ENCODE assay signal across 8 cellular contexts in genomic region chr10:104406715-104407517, GRCh38. TPM values are rescaled to one million over a fixed set of nuclear protein-coding genes. Genes with fewer than 3 reads are reported as not detected.
DNase-seq lines count a peak whose midpoint lies in the region; ATAC-seq, FAIRE-seq and TF ChIP-seq lines count a peak whose summit lies in the region.

No MANE protein-coding gene starts in this region.

- POLR2A ChIA-PET in naive thymus-derived CD4-positive, alpha-beta T cell (lab: Charles Lee), result no interaction called here

- peaks cover 0 to 1% (median 0%) of the 10 kb centered on the region in 11 donors for H3K9me3 Mint-ChIP-seq in naive thymus-derived CD4-positive, alpha-beta T cell

- no peaks in the 10 kb centered on the region for H3K9me2 ChIP-seq in MM.1S (replicated peaks; ENCODE audit: insufficient read depth, low read length)

- DNase-seq in NCI-H1105 treated with DMSO at 0.1 percent for 48 hours (lab: John Stamatoyannopoulos, UW), result peak; percentile 17
- DNase-seq in NCI-H1105 (lab: John Stamatoyannopoulos, UW), result no peak
- no peak for DNase-seq in MM.1S
- DNase-seq in bronchial epithelial cell (ENCODE audit: low read depth), result peak; percentile 67
- DNase-seq in naive thymus-derived CD4-positive, alpha-beta T cell, result no peak
- DNase-seq in lower leg skin (ENCODE audit: low spot score in 2 of 2), result no peak
- no peak for DNase-seq in effector CD8-positive, alpha-beta T cell (lab: John Stamatoyannopoulos, UW)

- no peaks in the 10 kb centered on the region for H3F3A ChIP-seq in MM.1S (ENCODE audit: insufficient read depth, low read length)

- ATAC-seq in naive thymus-derived CD4-positive, alpha-beta T cell, result peak; percentile 46
- no peak for ATAC-seq in GM19328 (IDR thresholded peaks at IDR 0.05; ENCODE audit: unreplicated experiment)

- H3K9me3 ChIP-seq in MM.1S (replicated peaks; ENCODE audit: insufficient read depth, low read length), result no peaks in the 10 kb centered on the region
- no peaks in the 10 kb centered on the region for H3K9me3 ChIP-seq in naive thymus-derived CD4-positive, alpha-beta T cell (ENCODE audit: control insufficient read depth in 2 of 3, low read length in 3 of 3)

- intact Hi-C loops in naive thymus-derived CD4-positive, alpha-beta T cell (cut with micrococcal nuclease), result no loop called here
- intact Hi-C loops in lower leg skin (cut with DNase I; ENCODE audit: low total_unique reads), result no loop called here

- peaks cover 0 to 9% (median 0%) of the 10 kb centered on the region in 7 donors for H3K4me1 Mint-ChIP-seq in naive thymus-derived CD4-positive, alpha-beta T cell

- no peak for TF ChIP-seq POLR2A in lower leg skin (IDR thresholded peaks at IDR 0.05)

- H3K27ac ChIP-seq in MM.1S (ENCODE audit: low read length), result no peak overlapping the region
- H3K27ac ChIP-seq in naive thymus-derived CD4-positive, alpha-beta T cell (ENCODE audit: low read depth, low read length), result no peak overlapping the region

- 39% methylated on average over 7 of the region's 7 CpGs for WGBS in lower leg skin, 2 donors

- H3K4me2 ChIP-seq in MM.1S (ENCODE audit: low read depth, low read length), result no peak overlapping the region

- H3K36me3 ChIP-seq in MM.1S (replicated peaks; ENCODE audit: insufficient read depth, low read length) (no peaks in the 10 kb centered on the region), bronchial epithelial cell (ENCODE audit: control insufficient read depth, insufficient read depth, low read length) (no peaks in the 10 kb centered on the region)
- no peaks in the 10 kb centered on the region for H3K36me3 ChIP-seq in naive thymus-derived CD4-positive, alpha-beta T cell (ENCODE audit: control insufficient read depth in 2 of 3, insufficient read depth in 3 of 3, low read length in 3 of 3)

- H3K27ac Mint-ChIP-seq in naive thymus-derived CD4-positive, alpha-beta T cell, result no peak overlapping the region

- TF ChIP-seq CTCF in MM.1S (IDR thresholded peaks at IDR 0.05; ENCODE audit: low read length), result peak; percentile 16
- peak; percentile 54 for TF ChIP-seq CTCF in bronchial epithelial cell (IDR thresholded peaks at IDR 0.05; ENCODE audit: insufficient read depth, low read length, severe bottlenecking)
- no peak for TF ChIP-seq CTCF in lower leg skin (IDR thresholded peaks at IDR 0.05)

- CTCF ChIA-PET in naive thymus-derived CD4-positive, alpha-beta T cell (lab: Charles Lee), result no interaction called here

- H3K4me3 ChIP-seq in MM.1S (ENCODE audit: low read length) (no peak overlapping the region), bronchial epithelial cell (ENCODE audit: low read depth, low read length) (no peak overlapping the region), lower leg skin (ENCODE audit: low read depth, poor library complexity, severe bottlenecking) (no peak overlapping the region)
- H3K4me3 ChIP-seq in naive thymus-derived CD4-positive, alpha-beta T cell (ENCODE audit: low read length), result no peak overlapping the region

- FAIRE-seq in bronchial epithelial cell (lab: Jason Lieb, UNC), result peak; percentile 28

- no peaks in the 10 kb centered on the region for H3K27me3 ChIP-seq in MM.1S (replicated peaks; ENCODE audit: insufficient read depth, low read length)
- no peaks in the 10 kb centered on the region for H3K27me3 ChIP-seq in bronchial epithelial cell (ENCODE audit: control insufficient read depth, insufficient read depth, low read length)
- no peaks in the 10 kb centered on the region for H3K27me3 ChIP-seq in naive thymus-derived CD4-positive, alpha-beta T cell (ENCODE audit: control insufficient read depth in 2 of 2, insufficient read depth in 2 of 2, low read length in 2 of 2)

- no peak overlapping the region for H3K4me3 Mint-ChIP-seq in naive thymus-derived CD4-positive, alpha-beta T cell

- no peaks in the 10 kb centered on the region for H3K4me1 ChIP-seq in MM.1S (ENCODE audit: low read length)
- H3K4me1 ChIP-seq in naive thymus-derived CD4-positive, alpha-beta T cell (ENCODE audit: control insufficient read depth in 2 of 2, insufficient read depth in 2 of 2, low read length in 2 of 2), result no peaks in the 10 kb centered on the region

- peaks cover 17 to 21% (median 20%) of the 10 kb centered on the region in 5 donors for H3K27me3 Mint-ChIP-seq in naive thymus-derived CD4-positive, alpha-beta T cell

- H3K36me3 Mint-ChIP-seq in naive thymus-derived CD4-positive, alpha-beta T cell, result no peaks in the 10 kb centered on the region

- H4K20me1 ChIP-seq in MM.1S (ENCODE audit: insufficient read depth, low read length), result no peaks in the 10 kb centered on the region

- no peak overlapping the region for H2AFZ ChIP-seq in MM.1S (ENCODE audit: low read length)

- H3K79me2 ChIP-seq in MM.1S (ENCODE audit: low read length), result no peaks in the 10 kb centered on the region

- H3K9ac ChIP-seq in MM.1S (ENCODE audit: low read length), result no peak overlapping the region

RNA-seq across cellular contexts. Expression of gene CFAP58, which starts 53.3 kb away (rescaled TPM):
- total RNA-seq in bronchial epithelial cell (0.53 and 1.2 TPM in 2 replicates), lower leg skin (under 1 TPM in 3 of 4 donors, not detected in 1; 0.42 to 0.55 (median 0.44) TPM)
- total RNA-seq in naive thymus-derived CD4-positive, alpha-beta T cell, result under 1 TPM in 1 of 5 experiments, not detected in 4; 0.17 TPM
- polyA plus RNA-seq in naive thymus-derived CD4-positive, alpha-beta T cell, result not detected

Comparison
In these comparisons a context has a peak if more than half of its experiments do, and no peak if none do; other contexts are left out.
1. DNase-seq: peak in NCI-H1105 treated with DMSO at 0.1 percent for 48 hours (single experiment) and bronchial epithelial cell (single experiment); none in NCI-H1105 (single experiment), MM.1S (single experiment), naive thymus-derived CD4-positive, alpha-beta T cell (0 of 9), lower leg skin (0 of 2) and effector CD8-positive, alpha-beta T cell (single experiment).
2. CTCF ChIP-seq: peak in MM.1S (single experiment) and bronchial epithelial cell (single experiment); none in lower leg skin (0 of 3).